ENCODE assay signal across 21 cellular contexts in genomic region chrX:108993909-108994308, GRCh38.
DNase-seq lines count a peak whose midpoint lies in the region; ATAC-seq lines count a peak whose summit lies in the region.
"Had no signal": no experiment of that assay in that cellular context is flagged by ENCODE, and none has a peak within 500 bp of the region (broad histone marks: within the 10 kb centered on the region; RNA-seq: fewer than 3 reads in every experiment).

No MANE protein-coding gene starts in this region.

- H3K27ac ChIP-seq in caudate nucleus (ENCODE audit: low read depth, low read length) = no peak overlapping the region

- H3K36me3 Mint-ChIP-seq in effector memory CD8-positive, alpha-beta T cell (ENCODE audit: insufficient read depth) = no peaks in the 10 kb centered on the region
- H3K36me3 Mint-ChIP-seq: CD4-positive, CD25-positive, alpha-beta regulatory T cell; CD8-positive, alpha-beta memory T cell had no signal

- peak overlapping the region in 1 of 2 donors; percentile 3 for H3K27ac Mint-ChIP-seq in effector memory CD8-positive, alpha-beta T cell
- H3K27ac Mint-ChIP-seq: CD4-positive, CD25-positive, alpha-beta regulatory T cell; CD8-positive, alpha-beta memory T cell; GM23338; HFFc6 had no signal

- no peak overlapping the region for H3K4me3 Mint-ChIP-seq in effector memory CD8-positive, alpha-beta T cell
- H3K4me3 Mint-ChIP-seq: CD4-positive, CD25-positive, alpha-beta regulatory T cell; CD8-positive, alpha-beta memory T cell; GM23338; HFFc6 had no signal

- ATAC-seq in GM18861 (IDR thresholded peaks at IDR 0.05; ENCODE audit: unreplicated experiment) = peak; percentile 75
- ATAC-seq in GM19468 (IDR thresholded peaks at IDR 0.05; ENCODE audit: extremely low read depth, unreplicated experiment) = peak; percentile 39
- ATAC-seq in HG03097 (IDR thresholded peaks at IDR 0.05; ENCODE audit: low FRiP score, unreplicated experiment) = peak; percentile 45
- no peak for ATAC-seq in effector memory CD8-positive, alpha-beta T cell (replicated peaks)
- ATAC-seq: GM23338, HCT116, K562 had no signal

- H3K9me3 Mint-ChIP-seq in effector memory CD8-positive, alpha-beta T cell = peaks cover 0 to 4% of the 10 kb centered on the region in 2 donors

- H3K4me1 Mint-ChIP-seq in effector memory CD8-positive, alpha-beta T cell (ENCODE audit: low read depth in 2 of 2) = no peaks in the 10 kb centered on the region
- H3K4me1 Mint-ChIP-seq: CD4-positive, CD25-positive, alpha-beta regulatory T cell; CD8-positive, alpha-beta memory T cell; GM23338 had no signal

- no peaks in the 10 kb centered on the region for H3K27me3 Mint-ChIP-seq in effector memory CD8-positive, alpha-beta T cell
- H3K27me3 Mint-ChIP-seq: CD4-positive, CD25-positive, alpha-beta regulatory T cell had no signal

- DNase-seq in NCI-H1105 (lab: John Stamatoyannopoulos, UW) (no peak), caudate nucleus (lab: John Stamatoyannopoulos, UW) (no peak)
- no peak for DNase-seq in effector memory CD8-positive, alpha-beta T cell
- DNase-seq: ACHN; BE2C; C1 segment of cervical spinal cord; CD4-positive, CD25-positive, alpha-beta regulatory T cell; CD8-positive, alpha-beta memory T cell; COR-L47; DMS 273 treated with DMSO at 0.1 percent for 48 hours; DMS53; DND-41; GDM1; HFFc6; IMR-90 had no signal
